Comparison of ENCODE assay signal across 15 cellular contexts in genomic region chr20:36579996-36580545, GRCh38. TPM values are rescaled to one million over a fixed set of nuclear protein-coding genes. Genes with fewer than 3 reads are reported as not detected.
DNase-seq lines count a peak whose midpoint lies in the region; ATAC-seq, FAIRE-seq and TF ChIP-seq lines count a peak whose summit lies in the region.
"Had no signal": no experiment of that assay in that cellular context is flagged by ENCODE, and none has a peak within 500 bp of the region (broad histone marks: within the 10 kb centered on the region; RNA-seq: fewer than 3 reads in every experiment).

No MANE protein-coding gene starts in this region.

- H2AK5ac ChIP-seq in IMR-90 (ENCODE audit: low read depth, low read length): no peak overlapping the region

- no peak overlapping the region for H4K91ac ChIP-seq in IMR-90 (ENCODE audit: insufficient read depth, low read depth, low read length)

- no peak overlapping the region for H2AFZ ChIP-seq in IMR-90 (replicated peaks; ENCODE audit: low read length, poor library complexity)
- H2AFZ ChIP-seq in astrocyte (ENCODE audit: low read depth, low read length): no peak overlapping the region

- H3K14ac ChIP-seq in IMR-90 (replicated peaks; ENCODE audit: low read depth, low read length): no peak overlapping the region

- H4K5ac ChIP-seq in IMR-90 (ENCODE audit: low read depth, low read length): no peak overlapping the region

- H3K9me1 ChIP-seq in IMR-90 (ENCODE audit: insufficient read depth, low read length): peaks cover 22% of the 10 kb centered on the region

- H3K23ac ChIP-seq in IMR-90 (ENCODE audit: low read depth, low read length): no peak overlapping the region

- H3K36me3 ChIP-seq in IMR-90 (ENCODE audit: control insufficient read depth, insufficient read depth, low read length): peaks cover 30% of the 10 kb centered on the region
- peaks cover 12% of the 10 kb centered on the region for H3K36me3 ChIP-seq in astrocyte (ENCODE audit: insufficient read depth, low read length)

- no peaks in the 10 kb centered on the region for H3K9me3 Mint-ChIP-seq in CD4-positive, alpha-beta T cell
- no peaks in the 10 kb centered on the region for H3K9me3 Mint-ChIP-seq in astrocyte (ENCODE audit: unreplicated experiment)
- no peaks in the 10 kb centered on the region for H3K9me3 Mint-ChIP-seq in memory B cell

- peaks cover 44% of the 10 kb centered on the region for H3K79me2 ChIP-seq in astrocyte (ENCODE audit: insufficient read depth, low read length)

- H3K18ac ChIP-seq in IMR-90 (ENCODE audit: low read depth, low read length): no peak overlapping the region

- H3K9ac ChIP-seq in IMR-90 (ENCODE audit: low read depth, low read length) (no peak overlapping the region), astrocyte (ENCODE audit: low read length) (peak overlapping the region; percentile 28)
- H3K9ac ChIP-seq: KMS-11 had no signal

- H4K20me1 ChIP-seq in IMR-90 (ENCODE audit: insufficient read depth, low read length): peaks cover 34% of the 10 kb centered on the region
- peaks cover 55% of the 10 kb centered on the region for H4K20me1 ChIP-seq in astrocyte (ENCODE audit: insufficient read depth, low read length)

- H2AK9ac ChIP-seq in IMR-90 (replicated peaks; ENCODE audit: low read depth, low read length, poor library complexity): no peak overlapping the region

- in situ Hi-C loops in IMR-90 (cut with MboI; ENCODE audit: low sequenced_read_pairs): no loop called here

- no peaks in the 10 kb centered on the region for H3K27me3 ChIP-seq in CD4-positive, alpha-beta T cell (ENCODE audit: control insufficient read depth, insufficient read depth, low read length)
- H3K27me3 ChIP-seq in IMR-90 (ENCODE audit: control insufficient read depth, insufficient read depth, low read length): no peaks in the 10 kb centered on the region
- H3K27me3 ChIP-seq in astrocyte (ENCODE audit: insufficient read depth, low read length): no peaks in the 10 kb centered on the region

- H3K4me3 ChIP-seq in IMR-90 (ENCODE audit: insufficient read depth, low read depth, low read length): no peak overlapping the region
- no peak overlapping the region for H3K4me3 ChIP-seq in astrocyte (ENCODE audit: insufficient read depth, low read depth, low read length)

- H3K4me1 ChIP-seq in IMR-90 (ENCODE audit: control insufficient read depth, insufficient read depth, low read length) (peaks cover 7% of the 10 kb centered on the region), astrocyte (ENCODE audit: insufficient read depth, low read length) (peaks cover 10% of the 10 kb centered on the region)

- CTCF ChIA-PET in CD4-positive, alpha-beta T cell (lab: Charles Lee): interaction anchor here (1.2 kb wide), 1 partner anchor 25 kb away, joined by 4 read pairs; the partner anchor contains the start of gene RAB5IF
- CTCF ChIA-PET in IMR-90 (lab: Yijun Ruan, JAX): no interaction called here

- no peak for ATAC-seq in CD4-positive, alpha-beta T cell (ENCODE audit: poor library complexity)
- ATAC-seq in IMR-90 (ENCODE audit: low read depth) (peak; percentile 56; the same call in 1 of the 2 replicates), memory B cell (ENCODE audit: low read depth) (no peak), GM21447 (IDR thresholded peaks at IDR 0.05; ENCODE audit: unreplicated experiment) (no peak), GM18867 (IDR thresholded peaks at IDR 0.05; ENCODE audit: unreplicated experiment) (no peak), GM19397 (IDR thresholded peaks at IDR 0.05; ENCODE audit: unreplicated experiment) (no peak), GM19463 (IDR thresholded peaks at IDR 0.05; ENCODE audit: unreplicated experiment) (no peak)

- no peaks in the 10 kb centered on the region for H3K27me3 Mint-ChIP-seq in CD4-positive, alpha-beta T cell
- H3K27me3 Mint-ChIP-seq in astrocyte (ENCODE audit: low read depth, unreplicated experiment) (no peaks in the 10 kb centered on the region), memory B cell (no peaks in the 10 kb centered on the region)

- no peaks in the 10 kb centered on the region for H3K9me3 ChIP-seq in CD4-positive, alpha-beta T cell (ENCODE audit: control insufficient read depth, low read length)
- H3K9me3 ChIP-seq in IMR-90 (ENCODE audit: control insufficient read depth, insufficient read depth, low read length): no peaks in the 10 kb centered on the region
- no peaks in the 10 kb centered on the region for H3K9me3 ChIP-seq in astrocyte (ENCODE audit: insufficient read depth, low read depth, low read length)

- peak overlapping the region; percentile 50 for H3K4me3 Mint-ChIP-seq in CD4-positive, alpha-beta T cell
- peak overlapping the region; percentile 30 for H3K4me3 Mint-ChIP-seq in astrocyte (ENCODE audit: unreplicated experiment)
- no peak overlapping the region for H3K4me3 Mint-ChIP-seq in memory B cell

- no peak overlapping the region for H4K8ac ChIP-seq in IMR-90 (ENCODE audit: low read depth in 2 of 2, low read length in 2 of 2)

- H3K4me2 ChIP-seq in IMR-90 (ENCODE audit: low read depth, low read length) (no peak overlapping the region), astrocyte (ENCODE audit: low read length) (no peak overlapping the region)
- H3K4me2 ChIP-seq: KMS-11 had no signal

- no CpG with 5 or more reads among the region's 2 CpGs for WGBS in IMR-90 (ENCODE audit: extremely low coverage in 2 of 2, insufficient read length in 1 of 2), 2 experiments

- dilution Hi-C loops in IMR-90 (cut with HindIII; ENCODE audit: low sequenced_read_pairs, unreplicated experiment): no loop called here

- POLR2A ChIA-PET in CD4-positive, alpha-beta T cell (lab: Charles Lee): interaction anchor here (1.5 kb wide), 1 partner anchor 16 kb away, joined by 3 read pairs; no protein-coding TSS in a partner anchor
- POLR2A ChIA-PET in IMR-90 (lab: Charles Lee; ENCODE audit: unreplicated experiment): no interaction called here

- peaks cover 59% of the 10 kb centered on the region for H3K36me3 Mint-ChIP-seq in CD4-positive, alpha-beta T cell (ENCODE audit: low read depth)
- H3K36me3 Mint-ChIP-seq in astrocyte (ENCODE audit: low read depth, unreplicated experiment): peaks cover 29% of the 10 kb centered on the region
- H3K36me3 Mint-ChIP-seq in memory B cell: peaks cover 18% of the 10 kb centered on the region

- H3K4me1 Mint-ChIP-seq in CD4-positive, alpha-beta T cell (ENCODE audit: low read depth): peaks cover 34% of the 10 kb centered on the region
- H3K4me1 Mint-ChIP-seq in astrocyte (ENCODE audit: low read depth, unreplicated experiment) (peaks cover 12% of the 10 kb centered on the region), memory B cell (peaks cover 16% of the 10 kb centered on the region)

- TF ChIP-seq CTCF in CD4-positive, alpha-beta T cell (IDR thresholded peaks at IDR 0.05): no peak
- TF ChIP-seq CTCF in IMR-90 (conservative IDR thresholded peaks at IDR 0.05; ENCODE audit: low read depth, low read length) (no peak), astrocyte (IDR thresholded peaks at IDR 0.05; ENCODE audit: insufficient read depth, low read depth, low read length) (no peak)

- no peak overlapping the region for H3K4ac ChIP-seq in IMR-90 (ENCODE audit: low read depth, low read length)

- no peak overlapping the region for H3K27ac ChIP-seq in CD4-positive, alpha-beta T cell (ENCODE audit: low read depth, low read length)
- H3K27ac ChIP-seq in IMR-90 (ENCODE audit: insufficient read depth, low read length) (no peak overlapping the region), astrocyte (ENCODE audit: low read depth, low read length) (no peak overlapping the region)
- H3K27ac ChIP-seq: KMS-11 had no signal

- H3K79me1 ChIP-seq in IMR-90 (ENCODE audit: low read depth in 1 of 2, low read length in 2 of 2): peaks cover 31 to 49% of the 10 kb centered on the region in 2 experiments

- TF ChIP-seq RAD21 in IMR-90 (IDR thresholded peaks at IDR 0.05; ENCODE audit: low read length): no peak

- intact Hi-C loops in CD4-positive, alpha-beta T cell (cut with DNase I, micrococcal nuclease): no loop called here
- intact Hi-C loops in IMR-90 (cut with micrococcal nuclease): no loop called here

- no peak overlapping the region for H2BK20ac ChIP-seq in IMR-90 (ENCODE audit: low read depth, low read length)

- H2BK15ac ChIP-seq in IMR-90 (ENCODE audit: low read depth, low read length): no peak overlapping the region

- no peak overlapping the region for H2BK5ac ChIP-seq in IMR-90 (ENCODE audit: low read depth, low read length, poor library complexity, severe bottlenecking)

- FAIRE-seq in astrocyte (lab: Jason Lieb, UNC): no peak

- no peak overlapping the region for H3K56ac ChIP-seq in IMR-90 (ENCODE audit: extremely low read depth, insufficient read depth, low read length)

- H3K27ac Mint-ChIP-seq in CD4-positive, alpha-beta T cell: peak overlapping the region; percentile 63
- H3K27ac Mint-ChIP-seq in astrocyte (ENCODE audit: unreplicated experiment) (peak overlapping the region; percentile 64), memory B cell (peak overlapping the region; percentile 68)

- no peak overlapping the region for H2BK120ac ChIP-seq in IMR-90 (ENCODE audit: low read depth, low read length)

- no peak for TF ChIP-seq POLR2A in IMR-90 (IDR thresholded peaks at IDR 0.05; ENCODE audit: low read depth, low read length)

- no TSS peak for BruUV-seq in IMR-90 (replicated peaks; lab: Mats Ljungman, UMichigan)

- no peak for DNase-seq in CD4-positive, alpha-beta T cell
- DNase-seq in IMR-90 (peak; percentile 77), astrocyte (ENCODE audit: low read depth) (peak; percentile 57), memory B cell (ENCODE audit: low spot score in 2 of 2) (no peak)
- DNase-seq: activated gamma-delta T cell; Calu3; effector CD8-positive, alpha-beta T cell; H7; NCI-H2171; RPMI8226 had no signal

TF ChIP-seq in IMR-90, 13 proteins besides CTCF, POLR2A, EP300 and RAD21 (continues in another document):
- TF ChIP-seq NFE2L2 (IDR thresholded peaks at IDR 0.05; ENCODE audit: low read depth, low read length) (no peak), SMC3 (IDR thresholded peaks at IDR 0.05; ENCODE audit: low read depth, low read length) (no peak), MAFK (IDR thresholded peaks at IDR 0.05; ENCODE audit: low read depth, low read length) (no peak)

RNA-seq across cellular contexts. Expression of gene TGIF2, which starts 6.7 kb away (rescaled TPM):
- 10 to 100 TPM; 29.2 to 34.5 TPM for total RNA-seq in CD4-positive, alpha-beta T cell
- total RNA-seq in IMR-90 (2012; rRNA removed) (9.7 and 10.6 TPM in 2 replicates), astrocyte (24.4 and 27.8 TPM in 2 replicates)
- polyA plus RNA-seq in IMR-90 (2012; rRNA removed): 11.6 and 12.7 TPM in 2 replicates
- 7.5 and 9.7 TPM in 2 replicates for polyA plus RNA-seq in IMR-90 (2012; cell fraction: cytosol; rRNA removed)
- 9.9 and 15.1 TPM in 2 replicates for polyA plus RNA-seq in IMR-90 (2012; cell fraction: nucleus; rRNA removed; ENCODE audit: low replicate concordance)

RNA-seq across cellular contexts. Expression of gene RAB5IF, which starts 25.5 kb away (rescaled TPM):
- 10 to 100 TPM; 62.6 to 74.8 TPM for total RNA-seq in CD4-positive, alpha-beta T cell
- total RNA-seq in IMR-90 (2012; rRNA removed): 74.0 and 90.3 TPM in 2 replicates
- polyA plus RNA-seq in IMR-90 (2012; rRNA removed): 93.1 and 96.6 TPM in 2 replicates
- 60.5 and 63.1 TPM in 2 replicates for polyA plus RNA-seq in IMR-90 (2012; cell fraction: cytosol; rRNA removed)
- polyA plus RNA-seq in IMR-90 (2012; cell fraction: nucleus; rRNA removed; ENCODE audit: low replicate concordance): 30.9 and 74.4 TPM in 2 replicates
- total RNA-seq in astrocyte: 105 and 117 TPM in 2 replicates

RNA-seq across cellular contexts. Expression of gene MYL9, which starts 38.8 kb away (rescaled TPM):
- not detected for total RNA-seq in CD4-positive, alpha-beta T cell
- 90.0 and 97.5 TPM in 2 replicates for total RNA-seq in IMR-90 (2012; rRNA removed)
- polyA plus RNA-seq in IMR-90 (2012; rRNA removed): 425 and 491 TPM in 2 replicates
- polyA plus RNA-seq in IMR-90 (2012; cell fraction: cytosol; rRNA removed): 389 and 526 TPM in 2 replicates
- polyA plus RNA-seq in IMR-90 (2012; cell fraction: nucleus; rRNA removed; ENCODE audit: low replicate concordance): 246 and 255 TPM in 2 replicates
- 1,166 and 1,247 TPM in 2 replicates for total RNA-seq in astrocyte

Comparison
In these comparisons a context has a peak if more than half of its experiments do, and no peak if none do; other contexts are left out.
1. DNase-seq: peak in IMR-90 (single experiment) and astrocyte (single experiment); none in CD4-positive, alpha-beta T cell (0 of 10) and memory B cell (0 of 2).
2. RNA of gene MYL9, which starts 38.8 kb away (total RNA-seq): 1,166 to 1,247 TPM in astrocyte and 90.0 to 97.5 TPM in IMR-90; not detected in CD4-positive, alpha-beta T cell; every median in the first group is over 10 times any median in the second.
3. Peak in every context shown above with its lines, with median percentiles within 50 percentile points of each other: H3K27ac Mint-ChIP-seq.